In genomic region chr4:96887857-96888256, GRCh38 we compare ENCODE assay signal across 28 cellular contexts.
"Had no signal": no experiment of that assay in that cellular context is flagged by ENCODE, and none has a peak within 500 bp of the region (broad histone marks: within the 10 kb centered on the region; RNA-seq: fewer than 3 reads in every experiment).

No MANE protein-coding gene starts in this region.

- H3K36me3 ChIP-seq: brain microvascular endothelial cell, cardiac muscle cell, SJCRH30 had no signal

- H3K36me3 Mint-ChIP-seq: activated CD8-positive, alpha-beta memory T cell treated with anti-CD3 and anti-CD28 coated beads, Interleukin-2, amount 10 ng/mL, durations not matched to agents 7 days and 5 days; activated naive CD4-positive, alpha-beta T cell treated with anti-CD3 and anti-CD28 coated beads, Interleukin-2, amount 50 U/mL, for 24 hours had no signal

- H3K27me3 Mint-ChIP-seq: activated B cell treated with CpG ODN at 0.5 μM for 24 hours; activated CD4-positive, alpha-beta T cell treated with anti-CD3 and anti-CD28 coated beads, Interleukin-2, amount 10 ng/mL, durations not matched to agents 24 days and 14 days; activated CD8-positive, alpha-beta memory T cell treated with anti-CD3 and anti-CD28 coated beads, Interleukin-2, amount 10 ng/mL, durations not matched to agents 7 days and 5 days; activated naive CD4-positive, alpha-beta T cell treated with anti-CD3 and anti-CD28 coated beads, Interleukin-2, amount 50 U/mL, for 24 hours; activated T-cell treated with anti-CD3 and anti-CD28 coated beads, Interleukin-2, amount 50 U/mL, for 24 hours had no signal

- H3K27ac Mint-ChIP-seq: activated B cell treated with CpG ODN at 0.5 μM for 24 hours; activated CD4-positive, alpha-beta T cell treated with anti-CD3 and anti-CD28 coated beads, Interleukin-2, amount 10 ng/mL, durations not matched to agents 24 days and 14 days; activated CD8-positive, alpha-beta memory T cell treated with anti-CD3 and anti-CD28 coated beads, Interleukin-2, amount 10 ng/mL, durations not matched to agents 7 days and 5 days; activated naive CD4-positive, alpha-beta T cell treated with anti-CD3 and anti-CD28 coated beads, Interleukin-2, amount 50 U/mL, for 24 hours; activated T-cell treated with anti-CD3 and anti-CD28 coated beads, Interleukin-2, amount 50 U/mL, for 24 hours; activated T-helper 1 cell treated with anti-CD3 and anti-CD28 coated beads, Interleukin-12 subunit alpha, Interleukin-12 subunit beta, Interleukin-2, Interleukin-4 antibody, amounts not matched to agents 30 ng/mL and 10 ng/mL and 1 ng/mL, durations not matched to agents 14 hours and 24 hours and 36 hours had no signal

- DNase-seq: activated B cell treated with CpG ODN at 0.5 μM for 24 hours; activated CD4-positive, alpha-beta T cell treated with anti-CD3 and anti-CD28 coated beads for 1 hour; activated CD4-positive, alpha-beta T cell treated with anti-CD3 and anti-CD28 coated beads, Interleukin-2, amount 10 ng/mL, durations not matched to agents 24 days and 14 days; activated CD4-positive, alpha-beta T cell treated with anti-CD3 and anti-CD28 coated beads, Interleukin-2, amount 50 U/mL, for 48 hours; activated CD8-positive, alpha-beta memory T cell treated with anti-CD3 and anti-CD28 coated beads, Interleukin-2, amount 10 ng/mL, durations not matched to agents 7 days and 5 days; activated effector memory CD4-positive, alpha-beta T cell treated with Interleukin-2 at 50 U/mL for 16 hours; activated naive CD4-positive, alpha-beta T cell; activated T-cell treated with anti-CD3 and anti-CD28 coated beads, Interleukin-2, amount 50 U/mL, for 24 hours; aorta; brain microvascular endothelial cell; KG1; NCI-H1048; NCI-H1417; NCI-H1930; NCI-H2171; NCI-H2227 treated with DMSO at 0.1 percent for 48 hours; NCI-H526; NCI-H774; OCI-M1; Right ventricle myocardium superior; RPMI8226; SJCRH30; SK-N-SH; T-helper 1 cell had no signal

- H3K4me1 ChIP-seq: SJCRH30 had no signal

- H3K4me3 Mint-ChIP-seq: activated B cell treated with CpG ODN at 0.5 μM for 24 hours; activated CD4-positive, alpha-beta T cell treated with anti-CD3 and anti-CD28 coated beads, Interleukin-2, amount 10 ng/mL, durations not matched to agents 24 days and 14 days; activated CD8-positive, alpha-beta memory T cell treated with anti-CD3 and anti-CD28 coated beads, Interleukin-2, amount 10 ng/mL, durations not matched to agents 7 days and 5 days; activated naive CD4-positive, alpha-beta T cell treated with anti-CD3 and anti-CD28 coated beads, Interleukin-2, amount 50 U/mL, for 24 hours; activated T-cell treated with anti-CD3 and anti-CD28 coated beads, Interleukin-2, amount 50 U/mL, for 24 hours; activated T-helper 1 cell treated with anti-CD3 and anti-CD28 coated beads, Interleukin-12 subunit alpha, Interleukin-12 subunit beta, Interleukin-2, Interleukin-4 antibody, amounts not matched to agents 30 ng/mL and 10 ng/mL and 1 ng/mL, durations not matched to agents 14 hours and 24 hours and 36 hours had no signal

- ATAC-seq: activated CD8-positive, alpha-beta memory T cell treated with anti-CD3 and anti-CD28 coated beads, Interleukin-2, amount 10 ng/mL, durations not matched to agents 7 days and 5 days; Panc1 had no signal

- H3K9me3 ChIP-seq: SJCRH30, SK-N-SH had no signal

- H3K27me3 ChIP-seq: brain microvascular endothelial cell, cardiac muscle cell, SJCRH30 had no signal

- H3K9ac ChIP-seq: SK-N-SH had no signal

- H3K4me1 Mint-ChIP-seq: activated B cell treated with CpG ODN at 0.5 μM for 24 hours; activated CD4-positive, alpha-beta T cell treated with anti-CD3 and anti-CD28 coated beads, Interleukin-2, amount 10 ng/mL, durations not matched to agents 24 days and 14 days; activated CD8-positive, alpha-beta memory T cell treated with anti-CD3 and anti-CD28 coated beads, Interleukin-2, amount 10 ng/mL, durations not matched to agents 7 days and 5 days; activated naive CD4-positive, alpha-beta T cell treated with anti-CD3 and anti-CD28 coated beads, Interleukin-2, amount 50 U/mL, for 24 hours had no signal

- H3K27ac ChIP-seq: brain microvascular endothelial cell, cardiac muscle cell, SJCRH30 had no signal

- H3K9me3 Mint-ChIP-seq: activated CD4-positive, alpha-beta T cell treated with anti-CD3 and anti-CD28 coated beads, Interleukin-2, amount 10 ng/mL, durations not matched to agents 24 days and 14 days; activated naive CD4-positive, alpha-beta T cell treated with anti-CD3 and anti-CD28 coated beads, Interleukin-2, amount 50 U/mL, for 24 hours; activated T-helper 1 cell treated with anti-CD3 and anti-CD28 coated beads, Interleukin-12 subunit alpha, Interleukin-12 subunit beta, Interleukin-2, Interleukin-4 antibody, amounts not matched to agents 30 ng/mL and 10 ng/mL and 1 ng/mL, durations not matched to agents 14 hours and 24 hours and 36 hours had no signal

- H3K4me3 ChIP-seq: cardiac muscle cell, SJCRH30 had no signal

- H3K4me2 ChIP-seq: SK-N-SH had no signal
